Comparison of ENCODE assay signal across 1 cellular context in genomic region chr17:40687106-40687505, GRCh38.
TF ChIP-seq lines count a peak whose summit lies in the region.

No MANE protein-coding gene starts in this region.

TF ChIP-seq in GM23338, 12 proteins besides CTCF, POLR2A, EP300 and RAD21 (continued from another document):
- TF ChIP-seq ZNF462 (CRISPR knock-in tag; IDR thresholded peaks at IDR 0.05) (no peak), STAT1 (IDR thresholded peaks at IDR 0.05; ENCODE audit: unreplicated experiment) (no peak), CREB1 (CRISPR knock-in tag; IDR thresholded peaks at IDR 0.05; ENCODE audit: low read depth) (no peak), EZH2phosphoT487 (IDR thresholded peaks at IDR 0.05; ENCODE audit: unreplicated experiment) (no peak)
